8 cellular contexts compared by ENCODE assay signal in genomic region chr5:227375-227774, GRCh38. TPM values are rescaled to one million over a fixed set of nuclear protein-coding genes. Genes with fewer than 3 reads are reported as not detected.
"Had no signal": no experiment of that assay in that cellular context is flagged by ENCODE, and none has a peak within 500 bp of the region (broad histone marks: within the 10 kb centered on the region; RNA-seq: fewer than 3 reads in every experiment).

No MANE protein-coding gene starts in this region.

RNA-seq across cellular contexts. Expression of gene LRRC14B, which starts 36.1 kb away (rescaled TPM):
- total RNA-seq: HepG2, HT1080, IMR-90, NCI-H460, PC-9, Peyer's patch, RPMI7951, SJCRH30 had no signal
